In genomic region chr7:11830582-11831382, GRCh38 we compare ENCODE assay signal across 8 cellular contexts. TPM values are rescaled to one million over a fixed set of nuclear protein-coding genes. Genes with fewer than 3 reads are reported as not detected.
DNase-seq lines count a peak whose midpoint lies in the region; ATAC-seq, FAIRE-seq and TF ChIP-seq lines count a peak whose summit lies in the region.

No MANE protein-coding gene starts in this region.

- H2AFZ ChIP-seq in HepG2 (ENCODE audit: low read length), result no peak overlapping the region

- no peak for TF ChIP-seq RAD21 in HepG2 (CRISPR knock-in tag; IDR thresholded peaks at IDR 0.05)

- no peak for TF ChIP-seq POLR2A in HepG2 (IDR thresholded peaks at IDR 0.05; ENCODE audit: insufficient read depth in 1 of 2, low read depth in 2 of 2, low read length in 2 of 2)

- H3K79me2 ChIP-seq in HepG2 (ENCODE audit: insufficient read depth, low read length), result no peaks in the 10 kb centered on the region

- no peak for TF ChIP-seq CTCF in astrocyte of the spinal cord (IDR thresholded peaks at IDR 0.05; ENCODE audit: low read depth, low read length)
- no peak for TF ChIP-seq CTCF in HepG2 (CRISPR knock-in tag; IDR thresholded peaks at IDR 0.05)
- TF ChIP-seq CTCF in thoracic aorta (IDR thresholded peaks at IDR 0.05), result no peak

- H4K20me1 ChIP-seq in HepG2 (ENCODE audit: insufficient read depth, low read length), result no peaks in the 10 kb centered on the region

- no TSS peak for BruUV-seq in HepG2 (replicated peaks; lab: Mats Ljungman, UMichigan)

- H3K27me3 ChIP-seq in HepG2 (ENCODE audit: control insufficient read depth in 1 of 2, insufficient read depth in 2 of 2, low read length in 2 of 2) (peaks cover 0 to 13% of the 10 kb centered on the region in 2 experiments; a peak in 2 of 5 replicates), thoracic aorta (replicated peaks; ENCODE audit: insufficient read depth) (no peaks in the 10 kb centered on the region)

- H3K4me2 ChIP-seq in HepG2 (ENCODE audit: low read depth, low read length), result peak overlapping the region; percentile 69; the same call in 1 of the 2 replicates

- peak; percentile 25 for DNase-seq in NCI-H510A treated with DMSO at 0.1 percent for 48 hours (lab: John Stamatoyannopoulos, UW)
- DNase-seq in NCI-H510A (lab: John Stamatoyannopoulos, UW), result no peak
- peak; percentile 37 for DNase-seq in astrocyte of the spinal cord (ENCODE audit: low read depth, low spot score)
- DNase-seq in HepG2 (ENCODE audit: low spot score), result no peak
- DNase-seq in thoracic aorta (ENCODE audit: low spot score), result no peak

- 0 out of 2 replicates have a peak, but pooled peaks cover 6% of the 10 kb centered on the region for H3K4me1 ChIP-seq in HepG2 (ENCODE audit: insufficient read depth, low read length)
- peaks cover 3 to 8% of the 10 kb centered on the region in 2 donors for H3K4me1 ChIP-seq in thoracic aorta (ENCODE audit: control insufficient read depth in 1 of 2, low read depth in 2 of 2)

- FAIRE-seq in HepG2 (lab: Jason Lieb, UNC), result no peak

- CTCF ChIA-PET in HepG2 (lab: Yijun Ruan, JAX; ENCODE audit: low intra/inter-chr PET ratio, low total read pairs), result no interaction called here

- H3K9me3 ChIP-seq in HepG2 (ENCODE audit: low read length) (no peaks in the 10 kb centered on the region), thoracic aorta (no peaks in the 10 kb centered on the region)

- WGBS in HepG2 (ENCODE audit: low lambda C conversion rate), result 5% methylated on average over 10 of the region's 10 CpGs

- no peak for ATAC-seq in HepG2
- ATAC-seq in thoracic aorta (ENCODE audit: insufficient number of reproducible peaks, low FRiP score, low read depth), result no peak
- no peak for ATAC-seq in GM18873 (IDR thresholded peaks at IDR 0.05; ENCODE audit: low FRiP score, unreplicated experiment)
- ATAC-seq in GM21423 (IDR thresholded peaks at IDR 0.05; ENCODE audit: unreplicated experiment), result no peak
- no peak for ATAC-seq in HG02623 (IDR thresholded peaks at IDR 0.05; ENCODE audit: unreplicated experiment)

- in situ Hi-C loops in astrocyte of the spinal cord (cut with HindIII; ENCODE audit: low sequenced_read_pairs) (no loop called here), HepG2 (cut with HindIII; ENCODE audit: extremely low pct_ligation_motif_present, low pct_unique_long_range_greater_than_20kb) (loop anchor here (25.0 kb wide), 1 partner anchor 657 kb away; no protein-coding TSS in a partner anchor)

- POLR2A ChIA-PET in HepG2 (lab: Yijun Ruan, JAX), result no interaction called here

- H3K9ac ChIP-seq in HepG2 (ENCODE audit: insufficient read depth, low read depth, low read length), result no peak overlapping the region

- no peak overlapping the region for H3K27ac ChIP-seq in HepG2 (ENCODE audit: extremely low read length, insufficient read depth, low read length)
- no peak overlapping the region for H3K27ac ChIP-seq in thoracic aorta

- H3K4me3 ChIP-seq in astrocyte of the spinal cord (ENCODE audit: low read depth, low read length) (peak overlapping the region; percentile 58), HepG2 (replicated peaks in 1 of 3; ENCODE audit: insufficient read depth in 1 of 3, low read depth in 2 of 3, low read length in 3 of 3) (no peak overlapping the region; a peak in 1 of 6 replicates), thoracic aorta (peak overlapping the region; percentile 71)

- H3K36me3 ChIP-seq in HepG2 (replicated peaks in 1 of 2; ENCODE audit: control insufficient read depth in 1 of 2, insufficient read depth in 2 of 2, low read length in 2 of 2) (no peaks in the 10 kb centered on the region), thoracic aorta (no peaks in the 10 kb centered on the region)

- TF ChIP-seq EP300 in HepG2 (IDR thresholded peaks at IDR 0.05; ENCODE audit: low read depth in 2 of 2, low read length in 2 of 2), result no peak
- no peak for TF ChIP-seq EP300 in HepG2 (CRISPR knock-in tag; IDR thresholded peaks at IDR 0.05; ENCODE audit: borderline replicate concordance)

- intact Hi-C loops in HepG2 (cut with micrococcal nuclease; ENCODE audit: unreplicated experiment), result loop anchor here (1.0 to 10.0 kb wide), 2 partner anchors 403 to 664 kb away; no protein-coding TSS in a partner anchor

TF ChIP-seq in HepG2, 621 proteins besides CTCF, POLR2A, EP300 and RAD21:
- TF ChIP-seq ZNF230 (CRISPR knock-in tag; IDR thresholded peaks at IDR 0.05) (no peak), CBX5 (CRISPR knock-in tag; IDR thresholded peaks at IDR 0.05; ENCODE audit: borderline replicate concordance) (no peak)

RNA-seq across cellular contexts. Expression of gene THSD7A, which starts 1.2 kb away (rescaled TPM):
- 0.07 TPM in 1 of 2 replicates, not detected in the other for total RNA-seq in HepG2 (2016; rRNA removed; fragmentation: Illumina TruSeq; extraction: Trizol)
- not detected in 2 replicates for total RNA-seq in HepG2 (2016; cell fraction: cytosol; rRNA removed; fragmentation: Illumina TruSeq; extraction: Trizol; ENCODE audit: low read depth)
- total RNA-seq in HepG2 (2016; cell fraction: insoluble cytoplasmic fraction; rRNA removed; fragmentation: Illumina TruSeq; extraction: Trizol), result 0.02 TPM in 1 of 2 replicates, not detected in the other
- total RNA-seq in HepG2 (2016; cell fraction: membrane; rRNA removed; fragmentation: Illumina TruSeq; extraction: Trizol), result not detected in 2 replicates
- 0.03 and 0.09 TPM in 2 replicates for total RNA-seq in HepG2 (2016; cell fraction: nucleus; rRNA removed; fragmentation: Illumina TruSeq; extraction: Trizol)
- polyA plus RNA-seq in HepG2 (2011; rRNA removed), result 0.01 TPM in 2 replicates
- under 0.01 TPM in 1 of 2 replicates, not detected in the other for polyA plus RNA-seq in HepG2 (2011; cell fraction: cytosol; rRNA removed)
- 0.03 and 0.48 TPM in 2 replicates for polyA plus RNA-seq in HepG2 (2011; cell fraction: nucleus; rRNA removed)
- polyA plus RNA-seq in HepG2 (2012), result 0.01 and 0.21 TPM in 2 replicates
- polyA plus RNA-seq in HepG2 (2016; cell fraction: cytosol; fragmentation: Illumina TruSeq; extraction: Trizol; ENCODE audit: low read depth), result not detected in 2 replicates
- not detected in 2 replicates for polyA plus RNA-seq in HepG2 (2016; cell fraction: insoluble cytoplasmic fraction; fragmentation: Illumina TruSeq; extraction: Trizol; ENCODE audit: low read depth)
- not detected in 2 replicates for polyA plus RNA-seq in HepG2 (2016; cell fraction: membrane; fragmentation: Illumina TruSeq; extraction: Trizol; ENCODE audit: low read depth)
- 0.05 TPM in 1 of 2 replicates, not detected in the other for polyA plus RNA-seq in HepG2 (2016; cell fraction: nucleus; fragmentation: Illumina TruSeq; extraction: Trizol; ENCODE audit: insufficient read depth, low read depth)
- 0.04 TPM in 1 of 2 replicates, not detected in the other for polyA minus RNA-seq in HepG2 (2011; rRNA and poly(A)+ RNA removed; ENCODE audit: low replicate concordance)
- polyA minus RNA-seq in HepG2 (2011; cell fraction: cytosol; rRNA and poly(A)+ RNA removed), result not detected in 2 replicates
- polyA minus RNA-seq in HepG2 (2011; cell fraction: nucleus; rRNA and poly(A)+ RNA removed), result 0.77 and 0.87 TPM in 2 replicates
- total RNA-seq in thoracic aorta, result 1 to 10 TPM; 1.6 to 6.1 TPM

Comparison
In these comparisons a context has a peak if more than half of its experiments do, and no peak if none do; other contexts are left out.
1. DNase-seq: peak in NCI-H510A treated with DMSO at 0.1 percent for 48 hours (single experiment) and astrocyte of the spinal cord (single experiment); none in NCI-H510A (single experiment), HepG2 (single experiment) and thoracic aorta (single experiment).
2. H3K4me3 ChIP-seq: peak in astrocyte of the spinal cord (single experiment) and thoracic aorta (single experiment); none in HepG2 (0 of 3).